In the genomic region with DNA sequence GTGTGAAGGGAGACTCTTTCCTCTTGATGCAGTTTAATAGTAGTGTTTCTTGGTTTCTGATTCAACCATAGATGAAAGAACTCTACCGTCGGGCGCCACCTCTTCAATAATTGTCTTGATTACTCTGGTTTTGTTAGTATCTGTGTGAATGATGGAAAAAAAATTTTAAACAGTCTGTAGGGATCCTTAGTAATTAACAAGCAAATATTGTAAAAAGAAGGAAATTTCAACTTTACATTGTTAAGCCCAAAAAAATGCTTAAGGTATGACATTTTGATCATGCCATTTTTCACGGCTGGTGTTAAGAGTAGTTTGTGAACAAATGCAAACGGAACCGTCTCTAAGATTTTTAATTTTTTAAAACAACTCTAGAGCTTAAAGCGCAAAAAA, we compare ENCODE assay signal across 8 cellular contexts. TPM values are rescaled to one million over a fixed set of nuclear protein-coding genes. Genes with fewer than 3 reads are reported as not detected.
DNase-seq lines count a peak whose midpoint lies in the region; ATAC-seq and TF ChIP-seq lines count a peak whose summit lies in the region.

No MANE protein-coding gene starts in this region.

- POLR2A ChIA-PET in AG04450 (lab: Yijun Ruan, JAX): interaction anchor here (0.6 to 1.4 kb wide), 9 partner anchors 9 to 870 kb away, joined by 3 to 10 read pairs (median 4); partner anchors contain the start of genes EIF1 and SMARCE1

- H3K4me1 Mint-ChIP-seq in naive B cell: peaks cover 4 to 13% (median 12%) of the 10 kb centered on the region in 3 donors

- H3K36me3 Mint-ChIP-seq in naive B cell: peaks cover 32 to 40% of the 10 kb centered on the region in 2 donors

- TF ChIP-seq CTCF in AG04450 (IDR thresholded peaks at IDR 0.05; ENCODE audit: low read depth, low read length): no peak
- TF ChIP-seq CTCF in choroid plexus epithelial cell (conservative IDR thresholded peaks at IDR 0.05; ENCODE audit: low read depth, low read length): no peak

- peak overlapping the region; percentile 64 for H3K4me3 ChIP-seq in AG04450 (ENCODE audit: low read depth, low read length)
- H3K4me3 ChIP-seq in choroid plexus epithelial cell (ENCODE audit: low read depth, low read length): peak overlapping the region; percentile 67

- peaks cover 16 to 24% (median 21%) of the 10 kb centered on the region in 3 donors for H3K27me3 Mint-ChIP-seq in naive B cell

- H3K27ac ChIP-seq in AG04450 (ENCODE audit: low read depth, low read length) (peak overlapping the region; percentile 80), KOPT-K1 (ENCODE audit: low read depth, low read length, poor library complexity, severe bottlenecking) (peak overlapping the region; percentile 81)

- peak overlapping the region; percentile 80 to 95 (median 90) for H3K27ac Mint-ChIP-seq in naive B cell

- no peaks in the 10 kb centered on the region for H3K9me3 ChIP-seq in AG04450 (ENCODE audit: control insufficient read depth, insufficient read depth, low read length)
- no peaks in the 10 kb centered on the region for H3K9me3 ChIP-seq in KOPT-K1 (ENCODE audit: insufficient read depth, low read length, poor library complexity, severe bottlenecking)

- CTCF ChIA-PET in AG04450 (lab: Charles Lee): interaction anchor here (0.6 to 2.4 kb wide), 8 partner anchors 504 to 849 kb away, joined by 3 to 18 read pairs (median 4); no protein-coding TSS in a partner anchor

- peak overlapping the region; percentile 83 to 97 (median 90) for H3K4me3 Mint-ChIP-seq in naive B cell

- peaks cover 4 to 26% (median 6%) of the 10 kb centered on the region in 7 donors for H3K9me3 Mint-ChIP-seq in naive B cell

- no peak for ATAC-seq in naive B cell (ENCODE audit: low read depth in 2 of 2)

- H3K27me3 ChIP-seq in AG04450 (ENCODE audit: control insufficient read depth, insufficient read depth, low read length): no peaks in the 10 kb centered on the region

- DNase-seq in AG04450 (ENCODE audit: low read depth, low spot score): no peak
- DNase-seq in choroid plexus epithelial cell (ENCODE audit: low read depth): no peak
- DNase-seq in naive B cell: no peak
- DNase-seq in glomerular visceral epithelial cell (ENCODE audit: extremely low spot score): no peak
- no peak for DNase-seq in DMS79 treated with DMSO at 0.1 percent for 48 hours (lab: John Stamatoyannopoulos, UW)
- DNase-seq in NCI-H446 treated with DMSO at 0.1 percent for 48 hours (lab: John Stamatoyannopoulos, UW): no peak
- DNase-seq in activated CD4-positive, CD25-positive, alpha-beta regulatory T cell treated with anti-CD3 and anti-CD28 coated beads, Interleukin-2, amount 50 U/mL, for 72 hours: no peak

- peaks cover 11% of the 10 kb centered on the region for H3K36me3 ChIP-seq in KOPT-K1 (ENCODE audit: insufficient read depth, low read length)

RNA-seq across cellular contexts. Expression of gene KRT10, which starts 4.1 kb away (rescaled TPM):
- polyA plus RNA-seq in AG04450 (2011; rRNA removed): 35.4 and 35.8 TPM in 2 replicates
- polyA minus RNA-seq in AG04450 (2011; rRNA and poly(A)+ RNA removed): 0.69 and 2.0 TPM in 2 replicates
- 100 to 1,000 TPM; 194 to 275 (median 232) TPM for polyA plus RNA-seq in naive B cell (ENCODE audit: low read depth in 6 of 6)

RNA-seq across cellular contexts. Expression of gene KRT28, which starts 18.6 kb away (rescaled TPM):
- polyA plus RNA-seq in AG04450 (2011; rRNA removed) (not detected in 2 replicates), naive B cell (ENCODE audit: low read depth in 6 of 6) (not detected)
- not detected in 2 replicates for polyA minus RNA-seq in AG04450 (2011; rRNA and poly(A)+ RNA removed)

RNA-seq across cellular contexts. Expression of gene KRT27, which starts 36.0 kb away (rescaled TPM):
- polyA plus RNA-seq in AG04450 (2011; rRNA removed): not detected in 2 replicates
- not detected in 2 replicates for polyA minus RNA-seq in AG04450 (2011; rRNA and poly(A)+ RNA removed)
- polyA plus RNA-seq in naive B cell (ENCODE audit: low read depth in 6 of 6): under 1 TPM in 1 of 6 donors, not detected in 5; 0.53 TPM

RNA-seq across cellular contexts. Expression of gene KRT26, which starts 46.3 kb away (rescaled TPM):
- polyA plus RNA-seq in AG04450 (2011; rRNA removed): not detected in 2 replicates
- not detected in 2 replicates for polyA minus RNA-seq in AG04450 (2011; rRNA and poly(A)+ RNA removed)
- not detected for polyA plus RNA-seq in naive B cell (ENCODE audit: low read depth in 6 of 6)

RNA-seq across cellular contexts. Expression of gene KRT12, which starts 48.7 kb away (rescaled TPM):
- not detected in 2 replicates for polyA plus RNA-seq in AG04450 (2011; rRNA removed)
- not detected in 2 replicates for polyA minus RNA-seq in AG04450 (2011; rRNA and poly(A)+ RNA removed)
- polyA plus RNA-seq in naive B cell (ENCODE audit: low read depth in 6 of 6): not detected
